Comparison of ENCODE assay signal across 20 cellular contexts in genomic region chr11:28289444-28289843, GRCh38.
DNase-seq lines count a peak whose midpoint lies in the region; ATAC-seq and TF ChIP-seq lines count a peak whose summit lies in the region.
"Had no signal": no experiment of that assay in that cellular context is flagged by ENCODE, and none has a peak within 500 bp of the region (broad histone marks: within the 10 kb centered on the region; RNA-seq: fewer than 3 reads in every experiment).

No MANE protein-coding gene starts in this region.

- no peak overlapping the region for H4K8ac ChIP-seq in mesenchymal stem cell (ENCODE audit: low read length)

- H3K23ac ChIP-seq in mesenchymal stem cell (ENCODE audit: low read length in 2 of 2): no peak overlapping the region

- no CpG with 5 or more reads among the region's 1 CpG for WGBS in mesenchymal stem cell
- WGBS in gastroesophageal sphincter (ENCODE audit: low coverage in 1 of 2), 2 donors: 86 to 88% methylated on average over 1 of the region's 1 CpG

- POLR2A ChIA-PET in A673 (lab: Charles Lee; ENCODE audit: low non-redundant PET): no interaction called here
- POLR2A ChIA-PET in HCT116 (lab: Charles Lee): no interaction called here

- TF ChIP-seq CTCF in A673 (conservative IDR thresholded peaks at IDR 0.05; ENCODE audit: low read depth, low read length) (no peak), HCT116 (IDR thresholded peaks at IDR 0.05 in 2 of 3, conservative IDR thresholded peaks at IDR 0.05 in 1 of 3; ENCODE audit: borderline replicate concordance in 1 of 3, insufficient read depth in 1 of 3, low read depth in 2 of 3, low read length in 2 of 3) (no peak), brain microvascular endothelial cell (IDR thresholded peaks at IDR 0.05; ENCODE audit: low read depth, low read length, missing control alignments) (no peak), gastroesophageal sphincter (IDR thresholded peaks at IDR 0.05) (no peak)

- no peaks in the 10 kb centered on the region for H3K79me2 ChIP-seq in HCT116 (ENCODE audit: insufficient read depth, low read length)

- no peak overlapping the region for H2BK15ac ChIP-seq in mesenchymal stem cell (ENCODE audit: low read depth, poor library complexity, severe bottlenecking)

- H3K14ac ChIP-seq in mesenchymal stem cell (ENCODE audit: low read length in 2 of 2): no peak overlapping the region

- H3K36me3 ChIP-seq in A673 (ENCODE audit: insufficient read depth, low read length, poor library complexity, severe bottlenecking) (no peaks in the 10 kb centered on the region), HCT116 (ENCODE audit: control insufficient read depth in 1 of 2, insufficient read depth in 2 of 2, low read length in 2 of 2) (no peaks in the 10 kb centered on the region), brain microvascular endothelial cell (replicated peaks) (no peaks in the 10 kb centered on the region), mesenchymal stem cell (ENCODE audit: control insufficient read depth in 1 of 2, insufficient read depth in 2 of 2, low read depth in 1 of 2, low read length in 2 of 2) (peaks cover 0 to 18% of the 10 kb centered on the region in 2 experiments), gastroesophageal sphincter (peaks cover 0 to 16% of the 10 kb centered on the region in 2 donors)
- H3K36me3 ChIP-seq: BE2C, Peyer's patch, SJSA1 had no signal

- H3K27me3 ChIP-seq in A673 (replicated peaks; ENCODE audit: insufficient read depth, low read depth, low read length, poor library complexity): no peaks in the 10 kb centered on the region
- H3K27me3 ChIP-seq in HCT116 (ENCODE audit: insufficient read depth, low read length): no peaks in the 10 kb centered on the region
- no peaks in the 10 kb centered on the region for H3K27me3 ChIP-seq in brain microvascular endothelial cell (replicated peaks)
- no peaks in the 10 kb centered on the region for H3K27me3 ChIP-seq in mesenchymal stem cell (ENCODE audit: control insufficient read depth in 1 of 2, insufficient read depth in 1 of 2, low read length in 2 of 2)
- no peaks in the 10 kb centered on the region for H3K27me3 ChIP-seq in gastroesophageal sphincter
- H3K27me3 ChIP-seq: BE2C, Peyer's patch, SJSA1 had no signal

- H3K9ac ChIP-seq in HCT116 (ENCODE audit: low read length) (no peak overlapping the region), mesenchymal stem cell (ENCODE audit: low read length) (no peak overlapping the region)

- in situ Hi-C loops in brain microvascular endothelial cell (cut with HindIII; ENCODE audit: low pct_ligation_motif_present, low sequenced_read_pairs): no loop called here

- H2BK5ac ChIP-seq in mesenchymal stem cell (ENCODE audit: low read depth, low read length, poor library complexity, severe bottlenecking): no peak overlapping the region

- RAD21 ChIA-PET in HCT116 (lab: Charles Lee; ENCODE audit: low non-redundant PET in 1 of 2, low total read pairs in 2 of 2, uncharacterized antibody in 2 of 2, unreplicated experiment in 2 of 2): no interaction called here

- no peak overlapping the region for H2AK5ac ChIP-seq in mesenchymal stem cell (ENCODE audit: low read length, severe bottlenecking)

- H4K91ac ChIP-seq in mesenchymal stem cell (ENCODE audit: low read length): no peak overlapping the region

- intact Hi-C loops in A673 (cut with micrococcal nuclease; ENCODE audit: unreplicated experiment) (no loop called here), HCT116 (cut with micrococcal nuclease) (no loop called here)

- DNase-seq in A673 (ENCODE audit: low spot score) (peak; percentile 22), HCT116 (ENCODE audit: low read depth, low spot score) (no peak), brain microvascular endothelial cell (peak; percentile 22), mesenchymal stem cell (no peak), cerebellar nuclear complex (lab: John Stamatoyannopoulos, UW) (no peak), HCEC 1CT (no peak)
- DNase-seq: 8988T; BE2C; CD4-positive, CD25-positive, alpha-beta regulatory T cell; COR-L47; DMS 273 treated with DMSO at 0.1 percent for 48 hours; KG1; NCI-H187 treated with DMSO at 0.1 percent for 48 hours; NCI-H748 treated with DMSO at 0.1 percent for 48 hours; NK-92 treated with Interleukin-12 subunit alpha and Interleukin-12 subunit beta, amount 100 ng/mL, for 24 hours; Peyer's patch had no signal

- no peak overlapping the region for H2BK12ac ChIP-seq in mesenchymal stem cell (ENCODE audit: low read length in 2 of 2)

- TF ChIP-seq RAD21 in HCT116 (IDR thresholded peaks at IDR 0.05; ENCODE audit: low read depth): no peak

- TF ChIP-seq POLR2A in HCT116 (IDR thresholded peaks at IDR 0.05; ENCODE audit: borderline replicate concordance, extremely low read depth, insufficient read depth, insufficient read length): no peak
- TF ChIP-seq POLR2A in gastroesophageal sphincter (IDR thresholded peaks at IDR 0.05): no peak

- H3K9me2 ChIP-seq in HCT116 (ENCODE audit: insufficient read depth): no peaks in the 10 kb centered on the region

- H2AFZ ChIP-seq in HCT116 (ENCODE audit: low read depth, low read length, poor library complexity, severe bottlenecking) (no peak overlapping the region), mesenchymal stem cell (ENCODE audit: low read depth, low read length) (no peak overlapping the region)

- ATAC-seq in HCT116 (no peak), gastroesophageal sphincter (no peak), GM19324 (IDR thresholded peaks at IDR 0.05; ENCODE audit: low FRiP score, unreplicated experiment) (no peak)
- ATAC-seq: HepG2 had no signal

- H3K4ac ChIP-seq in mesenchymal stem cell (ENCODE audit: low read depth in 1 of 2, low read length in 2 of 2): no peak overlapping the region

- H4K20me1 ChIP-seq in HCT116 (ENCODE audit: insufficient read depth): no peaks in the 10 kb centered on the region

- CTCF ChIA-PET in A673 (lab: Charles Lee) (no interaction called here), HCT116 (lab: Charles Lee) (interaction anchor here (0.7 kb wide), 1 partner anchor 590 kb away, joined by 3 read pairs; no protein-coding TSS in a partner anchor)

- H3K9me3 ChIP-seq in A673 (ENCODE audit: low read depth, low read length, poor library complexity, severe bottlenecking): no peaks in the 10 kb centered on the region
- H3K9me3 ChIP-seq in HCT116 (ENCODE audit: control insufficient read depth in 1 of 2, insufficient read depth in 1 of 2, low read depth in 1 of 2, low read length in 2 of 2): no peaks in the 10 kb centered on the region
- no peaks in the 10 kb centered on the region for H3K9me3 ChIP-seq in mesenchymal stem cell (ENCODE audit: control insufficient read depth, low read length)
- no peaks in the 10 kb centered on the region for H3K9me3 ChIP-seq in gastroesophageal sphincter
- H3K9me3 ChIP-seq: BE2C, Peyer's patch, SJSA1 had no signal

- no peak overlapping the region for H3K18ac ChIP-seq in mesenchymal stem cell (ENCODE audit: low read depth in 1 of 2, low read length in 2 of 2)

- TF ChIP-seq EP300 in gastroesophageal sphincter (IDR thresholded peaks at IDR 0.05): no peak

- H3K27ac ChIP-seq in A673 (ENCODE audit: low read depth, low read length, poor library complexity, severe bottlenecking) (no peak overlapping the region), HCT116 (ENCODE audit: low read depth, low read length) (0 out of 2 replicates have a peak overlapping the region, but pooled peaks have one; percentile 26), brain microvascular endothelial cell (no peak overlapping the region), mesenchymal stem cell (ENCODE audit: low read length, poor library complexity, severe bottlenecking) (peak overlapping the region; percentile 53), gastroesophageal sphincter (no peak overlapping the region)
- H3K27ac ChIP-seq: Peyer's patch, SJSA1 had no signal

- BruUV-seq in A673 (replicated peaks; lab: Mats Ljungman, UMichigan): no TSS peak
- no TSS peak for BruUV-seq in HCT116 (replicated peaks; lab: Mats Ljungman, UMichigan)

- H3K4me3 ChIP-seq in A673 (ENCODE audit: low read depth, low read length, poor library complexity, severe bottlenecking): no peak overlapping the region
- no peak overlapping the region for H3K4me3 ChIP-seq in HCT116 (replicated peaks in 1 of 2; ENCODE audit: low read depth in 1 of 2, low read length in 2 of 2)
- H3K4me3 ChIP-seq in brain microvascular endothelial cell (ENCODE audit: low read depth, low read length): no peak overlapping the region
- no peak overlapping the region for H3K4me3 ChIP-seq in mesenchymal stem cell (ENCODE audit: insufficient read depth in 1 of 2, low read depth in 1 of 2, low read length in 2 of 2)
- no peak overlapping the region for H3K4me3 ChIP-seq in gastroesophageal sphincter
- H3K4me3 ChIP-seq: Peyer's patch, SJSA1 had no signal

- no peak overlapping the region for H2BK120ac ChIP-seq in mesenchymal stem cell (ENCODE audit: low read depth, low read length)

- peaks cover 9% of the 10 kb centered on the region for H3K79me1 ChIP-seq in mesenchymal stem cell (replicated peaks; ENCODE audit: low read length, poor library complexity, severe bottlenecking)

- H3K4me1 ChIP-seq in A673 (ENCODE audit: insufficient read depth, low read length, poor library complexity, severe bottlenecking): no peaks in the 10 kb centered on the region
- H3K4me1 ChIP-seq in HCT116 (ENCODE audit: control insufficient read depth in 1 of 2, insufficient read depth in 2 of 2, low read length in 2 of 2): peaks cover 4 to 10% of the 10 kb centered on the region in 2 experiments; a peak in 3 of 4 replicates
- no peaks in the 10 kb centered on the region for H3K4me1 ChIP-seq in mesenchymal stem cell (ENCODE audit: control insufficient read depth, insufficient read depth, low read depth, low read length)
- H3K4me1 ChIP-seq in gastroesophageal sphincter: no peaks in the 10 kb centered on the region
- H3K4me1 ChIP-seq: BE2C, Peyer's patch, SJSA1 had no signal

- no peak overlapping the region for H3K4me2 ChIP-seq in HCT116 (ENCODE audit: low read length)
- H3K4me2 ChIP-seq in mesenchymal stem cell (ENCODE audit: low read length, poor library complexity, severe bottlenecking): no peak overlapping the region

TF ChIP-seq in HCT116, 20 proteins besides CTCF, POLR2A, EP300 and RAD21:
- TF ChIP-seq ZFX (IDR thresholded peaks at IDR 0.05): no peak
- no peak for TF ChIP-seq EZH2 (IDR thresholded peaks at IDR 0.05)
- TF ChIP-seq, protein P1, sequence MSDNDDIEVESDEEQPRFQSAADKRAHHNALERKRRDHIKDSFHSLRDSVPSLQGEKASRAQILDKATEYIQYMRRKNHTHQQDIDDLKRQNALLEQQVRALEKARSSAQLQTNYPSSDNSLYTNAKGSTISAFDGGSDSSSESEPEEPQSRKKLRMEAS (IDR thresholded peaks at IDR 0.05): no peak
- no peak for TF ChIP-seq CEBPB (IDR thresholded peaks at IDR 0.05; ENCODE audit: low read depth)
- TF ChIP-seq SIN3A (IDR thresholded peaks at IDR 0.05; ENCODE audit: low read depth): no peak
- no peak for TF ChIP-seq JUND (IDR thresholded peaks at IDR 0.05)
- no peak for TF ChIP-seq ELF1 (IDR thresholded peaks at IDR 0.05; ENCODE audit: borderline replicate concordance, low read depth)

Comparison
In these comparisons a context has a peak if more than half of its experiments do, and no peak if none do; other contexts are left out.
1. DNase-seq: peak in A673 (single experiment) and brain microvascular endothelial cell (single experiment); none in HCT116 (single experiment), mesenchymal stem cell (single experiment), cerebellar nuclear complex (0 of 2) and HCEC 1CT (single experiment).
2. H3K27ac ChIP-seq: peak in HCT116 (single experiment) and mesenchymal stem cell (single experiment); none in A673 (single experiment), brain microvascular endothelial cell (single experiment) and gastroesophageal sphincter (0 of 4).